In the genomic region with DNA sequence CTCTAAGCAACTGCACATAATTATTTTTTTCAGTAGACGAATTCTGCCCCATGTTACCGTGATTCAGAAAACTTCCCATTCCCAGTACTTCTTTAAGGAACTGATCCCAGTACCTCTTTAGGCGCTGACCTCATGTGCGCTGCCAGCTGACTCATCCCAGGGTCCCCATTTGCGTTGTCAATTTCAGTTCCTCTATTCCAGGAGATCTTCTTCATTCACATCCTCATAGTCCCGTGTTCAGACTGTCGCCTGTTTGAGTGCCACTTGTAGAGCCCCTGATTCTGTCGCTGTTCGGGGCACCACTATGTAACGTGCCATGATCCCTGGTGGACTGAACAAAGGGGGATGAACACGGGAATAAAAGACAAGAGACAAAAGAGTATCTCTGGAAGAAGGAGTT, we compare ENCODE assay signal across 21 cellular contexts. TPM values are rescaled to one million over a fixed set of nuclear protein-coding genes. Genes with fewer than 3 reads are reported as not detected.
DNase-seq lines count a peak whose midpoint lies in the region; ATAC-seq and TF ChIP-seq lines count a peak whose summit lies in the region.
"Had no signal": no experiment of that assay in that cellular context is flagged by ENCODE, and none has a peak within 500 bp of the region (broad histone marks: within the 10 kb centered on the region; RNA-seq: fewer than 3 reads in every experiment).

No MANE protein-coding gene starts in this region.

- no peak for TF ChIP-seq EP300 in gastroesophageal sphincter (IDR thresholded peaks at IDR 0.05)

- no peaks in the 10 kb centered on the region for H3K36me3 ChIP-seq in gastroesophageal sphincter
- no peaks in the 10 kb centered on the region for H3K36me3 ChIP-seq in muscle layer of duodenum (ENCODE audit: control insufficient read depth in 1 of 2, insufficient read depth in 2 of 2, low read length in 2 of 2)
- H3K36me3 ChIP-seq in aorta (ENCODE audit: control insufficient read depth in 1 of 2, insufficient read depth in 2 of 2, low read length in 1 of 2) = no peaks in the 10 kb centered on the region
- H3K36me3 ChIP-seq: esophagus muscularis mucosa had no signal

- ATAC-seq in gastroesophageal sphincter (peak; percentile 36), aorta (ENCODE audit: low FRiP score) (peak; percentile 60), GM18868 (IDR thresholded peaks at IDR 0.05; ENCODE audit: unreplicated experiment) (no peak)
- ATAC-seq: activated T-cell treated with anti-CD3 and anti-CD28 coated beads, Interleukin-2, amount 50 U/mL, for 4 hours had no signal

- H3K4me3 ChIP-seq in gastroesophageal sphincter (no peak overlapping the region), muscle layer of duodenum (ENCODE audit: low read depth in 1 of 2, low read length in 2 of 2) (no peak overlapping the region), aorta (ENCODE audit: low read length in 2 of 2) (no peak overlapping the region)
- H3K4me3 ChIP-seq: esophagus muscularis mucosa had no signal

- peak; percentile 82 for DNase-seq in NOMO-1 treated with dmso at 0.1 percent for 144 hours (lab: John Stamatoyannopoulos, UW; ENCODE audit: unreplicated experiment)
- peak in 1 of 2 donors; percentile 80 for DNase-seq in aorta
- no peak for DNase-seq in NCI-H748 (lab: John Stamatoyannopoulos, UW; ENCODE audit: unreplicated experiment)
- DNase-seq in activated effector memory CD4-positive, alpha-beta T cell treated with anti-CD3 and anti-CD28 coated beads, Interleukin-2, amount 50 U/mL, for 16 hours = no peak
- DNase-seq: activated CD4-positive, alpha-beta memory T cell treated with anti-CD3 and anti-CD28 coated beads, Interleukin-2, amount 10 ng/mL, durations not matched to agents 7 days and 5 days; activated naive CD8-positive, alpha-beta T cell treated with anti-CD3 and anti-CD28 coated beads, Interleukin-2, amount 10 ng/mL, durations not matched to agents 7 days and 5 days; activated T-cell treated with anti-CD3 and anti-CD28 coated beads, Interleukin-2, amount 50 U/mL, for 4 hours; islet precursor cell; NCI-H1417 treated with DMSO at 0.1 percent for 48 hours; stimulated activated CD4-positive, alpha-beta T cell treated with anti-CD3 and anti-CD28 coated beads, Interleukin-4, amount 100 ng/mL, for 24 hours had no signal

- intact Hi-C loops in aorta (cut with DNase I) = no loop called here

- peak overlapping the region in 1 of 4 donors; percentile 20 for H3K27ac ChIP-seq in gastroesophageal sphincter
- peak overlapping the region; percentile 41 for H3K27ac ChIP-seq in muscle layer of duodenum (ENCODE audit: low read length)
- no peak overlapping the region for H3K27ac ChIP-seq in aorta (ENCODE audit: low read depth in 1 of 2, low read length in 2 of 2)
- H3K27ac ChIP-seq: HL-60, KMS-11, VCaP had no signal

- TF ChIP-seq CTCF in gastroesophageal sphincter (IDR thresholded peaks at IDR 0.05) = no peak

- 60 to 89% methylated on average over 2 to 9 of the region's 11 CpGs for WGBS in gastroesophageal sphincter (ENCODE audit: low coverage in 1 of 2), 2 donors
- 85 to 88% methylated on average over 11 of the region's 11 CpGs for WGBS in aorta, 2 donors

- peaks cover 7% of the 10 kb centered on the region for H3K27me3 ChIP-seq in gastroesophageal sphincter
- no peaks in the 10 kb centered on the region for H3K27me3 ChIP-seq in muscle layer of duodenum (ENCODE audit: low read depth, low read length)
- no peaks in the 10 kb centered on the region for H3K27me3 ChIP-seq in aorta (ENCODE audit: control insufficient read depth in 1 of 2, insufficient read depth in 2 of 2, low read length in 1 of 2)
- H3K27me3 ChIP-seq: esophagus muscularis mucosa had no signal

- H3K4me1 ChIP-seq in gastroesophageal sphincter (peaks cover 0 to 8% (median 0%) of the 10 kb centered on the region in 3 donors), muscle layer of duodenum (ENCODE audit: control insufficient read depth in 1 of 2, insufficient read depth in 2 of 2, low read length in 2 of 2) (no peaks in the 10 kb centered on the region), aorta (ENCODE audit: control insufficient read depth in 1 of 2, insufficient read depth in 2 of 2, low read length in 2 of 2) (no peaks in the 10 kb centered on the region)

- TF ChIP-seq POLR2A in gastroesophageal sphincter (IDR thresholded peaks at IDR 0.05) = no peak

- H3K9me3 ChIP-seq in gastroesophageal sphincter (no peaks in the 10 kb centered on the region), muscle layer of duodenum (ENCODE audit: control insufficient read depth in 1 of 2, low read length in 2 of 2) (peaks cover 4 to 5% of the 10 kb centered on the region in 2 donors), aorta (ENCODE audit: control insufficient read depth, low read length) (no peaks in the 10 kb centered on the region)
- H3K9me3 ChIP-seq: esophagus muscularis mucosa had no signal

RNA-seq across cellular contexts. Expression of a gene that starts 16.4 kb away (rescaled TPM):
- total RNA-seq in gastroesophageal sphincter (10 to 100 TPM in 1 of 4 donors, 1 to 10 TPM in 3; 1.9 to 16.2 (median 6.0) TPM), aorta (10 to 100 TPM; 21.2 to 25.1 TPM)
- polyA plus RNA-seq in aorta = 10 to 100 TPM in 1 of 2 donors, 1 to 10 TPM in 1; 1.7 to 11.9 TPM
- total RNA-seq: activated CD4-positive, alpha-beta memory T cell treated with anti-CD3 and anti-CD28 coated beads, Interleukin-2, amount 10 ng/mL, durations not matched to agents 7 days and 5 days; activated T-cell treated with anti-CD3 and anti-CD28 coated beads, Interleukin-2, amount 50 U/mL, for 4 hours; bronchial epithelial cell; H1 had no signal
- polyA plus RNA-seq: BJ, H1 had no signal

RNA-seq across cellular contexts. Expression of a gene that starts 50.4 kb away (rescaled TPM):
- total RNA-seq in gastroesophageal sphincter (1 to 10 TPM in 2 of 4 donors, not detected in 2; 1.8 to 2.2 TPM), aorta (1 to 10 TPM; 2.7 to 3.9 TPM)
- polyA plus RNA-seq in aorta = 1 to 10 TPM in 1 of 2 donors, under 1 TPM in 1; 0.18 to 2.6 TPM
- total RNA-seq: activated CD4-positive, alpha-beta memory T cell treated with anti-CD3 and anti-CD28 coated beads, Interleukin-2, amount 10 ng/mL, durations not matched to agents 7 days and 5 days; activated naive CD8-positive, alpha-beta T cell treated with anti-CD3 and anti-CD28 coated beads, Interleukin-2, amount 10 ng/mL, durations not matched to agents 7 days and 5 days; activated T-cell treated with anti-CD3 and anti-CD28 coated beads, Interleukin-2, amount 50 U/mL, for 4 hours; bronchial epithelial cell; H1; temporal lobe had no signal
- polyA plus RNA-seq: BJ had no signal

RNA-seq across cellular contexts. Expression of a gene that starts 59.7 kb away (rescaled TPM):
- 10 to 100 TPM in 2 of 4 donors, 1 to 10 TPM in 1, under 1 TPM in 1; 0.93 to 19.8 (median 9.2) TPM for total RNA-seq in gastroesophageal sphincter
- total RNA-seq in aorta = 10 to 100 TPM; 19.0 to 37.1 TPM
- polyA plus RNA-seq in aorta = 10 to 100 TPM in 1 of 2 donors, under 1 TPM in 1; 0.77 to 13.5 TPM
- total RNA-seq: activated CD4-positive, alpha-beta memory T cell treated with anti-CD3 and anti-CD28 coated beads, Interleukin-2, amount 10 ng/mL, durations not matched to agents 7 days and 5 days; activated naive CD8-positive, alpha-beta T cell treated with anti-CD3 and anti-CD28 coated beads, Interleukin-2, amount 10 ng/mL, durations not matched to agents 7 days and 5 days; activated T-cell treated with anti-CD3 and anti-CD28 coated beads, Interleukin-2, amount 50 U/mL, for 4 hours; bronchial epithelial cell; H1 had no signal
- polyA plus RNA-seq: BJ had no signal
